Comparison of ENCODE assay signal across 19 cellular contexts in genomic region chr3:74801924-74802323, GRCh38.
DNase-seq lines count a peak whose midpoint lies in the region; ATAC-seq and TF ChIP-seq lines count a peak whose summit lies in the region.
"Had no signal": no experiment of that assay in that cellular context is flagged by ENCODE, and none has a peak within 500 bp of the region (broad histone marks: within the 10 kb centered on the region; RNA-seq: fewer than 3 reads in every experiment).

No MANE protein-coding gene starts in this region.

- H3K4me1 Mint-ChIP-seq in nephron progenitor cell (no peaks in the 10 kb centered on the region), endodermal cell (no peaks in the 10 kb centered on the region), MCF 10A (ENCODE audit: insufficient read depth, unreplicated experiment) (no peaks in the 10 kb centered on the region)
- H3K4me1 Mint-ChIP-seq: B cell; CD4-positive, CD25-positive, alpha-beta regulatory T cell; CD8-positive, alpha-beta memory T cell; H9 had no signal

- no TSS peak for BruUV-seq in MCF 10A (replicated peaks; lab: Mats Ljungman, UMichigan)

- H3K9me3 Mint-ChIP-seq in nephron progenitor cell (peaks cover 20% of the 10 kb centered on the region), endodermal cell (peaks cover 30% of the 10 kb centered on the region), MCF 10A (ENCODE audit: unreplicated experiment) (peaks cover 9% of the 10 kb centered on the region)

- H3K36me3 Mint-ChIP-seq in nephron progenitor cell (ENCODE audit: low read depth) (no peaks in the 10 kb centered on the region), endodermal cell (ENCODE audit: low read depth) (no peaks in the 10 kb centered on the region), MCF 10A (ENCODE audit: insufficient read depth, unreplicated experiment) (no peaks in the 10 kb centered on the region)
- H3K36me3 Mint-ChIP-seq: CD4-positive, CD25-positive, alpha-beta regulatory T cell; CD8-positive, alpha-beta memory T cell had no signal

- no peaks in the 10 kb centered on the region for H3K79me2 ChIP-seq in MM.1S (ENCODE audit: low read length)

- no peaks in the 10 kb centered on the region for H3F3A ChIP-seq in MM.1S (ENCODE audit: insufficient read depth, low read length)

- H3K4me3 ChIP-seq in MM.1S (ENCODE audit: low read length): 0 out of 2 replicates have a peak overlapping the region, but pooled peaks have one; percentile 6
- no peak overlapping the region for H3K4me3 ChIP-seq in SK-N-MC
- H3K4me3 ChIP-seq in endodermal cell (ENCODE audit: low read length): no peak overlapping the region
- H3K4me3 ChIP-seq: BLaER1 treated with 17β-estradiol and CSF1 and Interleukin-3, amounts not matched to agents 10 nM and 100 nM had no signal

- TF ChIP-seq CTCF in MM.1S (IDR thresholded peaks at IDR 0.05; ENCODE audit: low read length) (no peak), nephron progenitor cell (IDR thresholded peaks at IDR 0.05) (no peak), endodermal cell (conservative IDR thresholded peaks at IDR 0.05) (no peak), MCF 10A (IDR thresholded peaks at IDR 0.05; ENCODE audit: unreplicated experiment) (no peak)

- H3K9ac ChIP-seq in MM.1S (ENCODE audit: low read length): no peak overlapping the region
- no peak overlapping the region for H3K9ac ChIP-seq in SK-N-MC (ENCODE audit: insufficient read length)
- H3K9ac ChIP-seq in endodermal cell (ENCODE audit: extremely low read depth, low read length, poor library complexity, severe bottlenecking): no peak overlapping the region
- H3K9ac ChIP-seq: BLaER1 treated with 17β-estradiol and CSF1 and Interleukin-3, amounts not matched to agents 10 nM and 100 nM had no signal

- ATAC-seq in HG02970 (IDR thresholded peaks at IDR 0.05; ENCODE audit: low FRiP score, unreplicated experiment): no peak

- H3K27me3 ChIP-seq in MM.1S (replicated peaks; ENCODE audit: insufficient read depth, low read length) (no peaks in the 10 kb centered on the region), endodermal cell (ENCODE audit: control insufficient read depth, insufficient read depth, low read length, poor library complexity, severe bottlenecking) (no peaks in the 10 kb centered on the region)
- H3K27me3 ChIP-seq: BLaER1 treated with 17β-estradiol and CSF1 and Interleukin-3, amounts not matched to agents 10 nM and 100 nM had no signal

- no peaks in the 10 kb centered on the region for H3K9me2 ChIP-seq in MM.1S (replicated peaks; ENCODE audit: insufficient read depth, low read length)

- H2AFZ ChIP-seq in MM.1S (ENCODE audit: low read length): peak overlapping the region; percentile 79

- peak overlapping the region; percentile 48 for H3K4me2 ChIP-seq in MM.1S (ENCODE audit: low read depth, low read length)
- H3K4me2 ChIP-seq: BLaER1 treated with 17β-estradiol and CSF1 and Interleukin-3, amounts not matched to agents 10 nM and 100 nM had no signal

- H3K27ac ChIP-seq in MM.1S (ENCODE audit: low read length) (no peak overlapping the region), SK-N-MC (peak overlapping the region; percentile 82; the same call in 1 of the 2 replicates), endodermal cell (ENCODE audit: low read depth, low read length) (no peak overlapping the region)
- H3K27ac ChIP-seq: BLaER1 treated with 17β-estradiol and CSF1 and Interleukin-3, amounts not matched to agents 10 nM and 100 nM had no signal

- intact Hi-C loops in MCF 10A (cut with micrococcal nuclease): no loop called here

- CTCF ChIA-PET in MCF 10A (lab: Yijun Ruan, JAX): no interaction called here

- peak; percentile 25 for DNase-seq in MM.1S
- DNase-seq in MV-4-11 (lab: John Stamatoyannopoulos, UW): peak; percentile 32
- DNase-seq in SK-N-MC (ENCODE audit: low read depth, low spot score): no peak
- DNase-seq in nephron progenitor cell: no peak
- DNase-seq in endodermal cell: no peak
- no peak for DNase-seq in MCF 10A (ENCODE audit: unreplicated experiment)
- DNase-seq: 8988T; CD4-positive, CD25-positive, alpha-beta regulatory T cell; CD8-positive, alpha-beta memory T cell; COR-L47; DMS 273 treated with DMSO at 0.1 percent for 48 hours; DMS53; DND-41; EL; GOT3; H9 had no signal

- H3K4me1 ChIP-seq in MM.1S (ENCODE audit: low read length) (no peaks in the 10 kb centered on the region), endodermal cell (ENCODE audit: control insufficient read depth, insufficient read depth, low read length) (peaks cover 3% of the 10 kb centered on the region)
- H3K4me1 ChIP-seq: BLaER1 treated with 17β-estradiol and CSF1 and Interleukin-3, amounts not matched to agents 10 nM and 100 nM had no signal

- no peaks in the 10 kb centered on the region for H4K20me1 ChIP-seq in MM.1S (ENCODE audit: insufficient read depth, low read length)
- H4K20me1 ChIP-seq: BLaER1 treated with 17β-estradiol and CSF1 and Interleukin-3, amounts not matched to agents 10 nM and 100 nM had no signal

- H3K27me3 Mint-ChIP-seq in nephron progenitor cell (ENCODE audit: low read depth, poor library complexity): peaks cover 8% of the 10 kb centered on the region
- H3K27me3 Mint-ChIP-seq in endodermal cell (ENCODE audit: insufficient read depth): no peaks in the 10 kb centered on the region
- H3K27me3 Mint-ChIP-seq in MCF 10A (ENCODE audit: insufficient read depth, unreplicated experiment): no peaks in the 10 kb centered on the region
- H3K27me3 Mint-ChIP-seq: B cell; CD4-positive, CD25-positive, alpha-beta regulatory T cell; CD8-positive, alpha-beta memory T cell had no signal

- H3K9me3 ChIP-seq in MM.1S (replicated peaks; ENCODE audit: insufficient read depth, low read length) (no peaks in the 10 kb centered on the region), SK-N-MC (ENCODE audit: low read depth, low read length) (no peaks in the 10 kb centered on the region), endodermal cell (ENCODE audit: control insufficient read depth, low read length) (peaks cover 6% of the 10 kb centered on the region)

- peak overlapping the region; percentile 11 for H3K27ac Mint-ChIP-seq in nephron progenitor cell
- H3K27ac Mint-ChIP-seq in endodermal cell: no peak overlapping the region
- no peak overlapping the region for H3K27ac Mint-ChIP-seq in MCF 10A (ENCODE audit: low read depth, unreplicated experiment)
- H3K27ac Mint-ChIP-seq: B cell; CD4-positive, CD25-positive, alpha-beta regulatory T cell; CD8-positive, alpha-beta memory T cell; H9 had no signal

- H3K36me3 ChIP-seq in MM.1S (replicated peaks; ENCODE audit: insufficient read depth, low read length) (no peaks in the 10 kb centered on the region), SK-N-MC (ENCODE audit: insufficient read depth, low read length) (no peaks in the 10 kb centered on the region), endodermal cell (ENCODE audit: control insufficient read depth, insufficient read depth, low read length) (no peaks in the 10 kb centered on the region)
- H3K36me3 ChIP-seq: BLaER1 treated with 17β-estradiol and CSF1 and Interleukin-3, amounts not matched to agents 10 nM and 100 nM had no signal

- POLR2A ChIA-PET in MCF 10A (lab: Yijun Ruan, JAX): no interaction called here

- WGBS in endodermal cell (ENCODE audit: insufficient coverage in 1 of 2, insufficient read length in 1 of 2), 2 experiments: 83% methylated on average over 1 to 2 of the region's 2 CpGs

- H3K4me3 Mint-ChIP-seq in nephron progenitor cell (no peak overlapping the region), endodermal cell (no peak overlapping the region), MCF 10A (ENCODE audit: unreplicated experiment) (no peak overlapping the region)
- H3K4me3 Mint-ChIP-seq: B cell; CD4-positive, CD25-positive, alpha-beta regulatory T cell; CD8-positive, alpha-beta memory T cell; H9 had no signal

Comparison
In these comparisons a context has a peak if more than half of its experiments do, and no peak if none do; other contexts are left out.
1. DNase-seq: peak in MM.1S (single experiment) and MV-4-11 (single experiment); none in SK-N-MC (single experiment), nephron progenitor cell (single experiment), endodermal cell (single experiment) and MCF 10A (single experiment).